12 cellular contexts compared by ENCODE assay signal in the genomic region with DNA sequence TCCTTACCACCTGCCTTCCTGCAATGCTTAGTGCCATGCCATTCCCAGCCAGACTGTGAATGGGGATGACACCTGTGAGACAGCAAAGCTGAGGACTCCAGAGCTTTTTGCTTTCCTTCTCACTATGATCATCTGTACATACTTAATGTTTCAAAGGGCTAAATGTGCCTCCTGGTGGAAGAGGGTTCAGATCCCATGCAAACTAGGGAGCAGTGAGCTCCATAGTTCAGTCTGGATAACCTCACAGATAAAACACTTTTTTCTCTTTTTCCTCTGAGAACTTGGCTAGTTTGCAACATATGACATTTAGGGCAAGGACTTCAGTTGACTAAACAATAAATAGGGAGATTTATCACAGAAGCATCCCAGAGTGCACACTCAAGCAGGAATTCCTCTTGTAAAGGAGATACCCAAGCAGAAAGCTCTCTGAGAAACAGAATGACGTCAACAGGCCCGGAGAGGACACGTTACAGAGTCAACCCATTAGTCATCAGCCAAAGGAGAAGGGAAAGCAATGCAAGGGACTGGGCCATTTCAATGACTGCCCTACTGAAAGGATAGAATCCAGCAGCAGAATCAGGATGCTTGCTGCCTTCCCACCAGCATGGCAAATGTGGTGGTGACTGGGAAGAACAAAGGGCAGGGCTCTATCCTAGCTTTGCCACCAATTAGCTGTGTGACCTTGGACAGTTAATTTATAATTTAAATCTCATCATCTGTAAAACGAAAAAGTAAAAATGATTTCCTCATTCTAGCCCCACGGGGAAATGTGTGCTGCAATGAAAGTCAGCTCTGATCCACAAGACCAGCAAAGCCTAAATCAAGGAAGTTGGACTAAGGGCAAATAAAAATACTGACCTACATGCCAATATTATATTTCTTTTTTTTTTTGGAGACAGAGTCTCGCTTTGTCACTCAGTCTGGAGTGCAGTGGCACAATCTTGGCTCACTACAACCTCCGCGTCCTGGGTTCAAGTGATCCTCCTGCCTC.
DNase-seq lines count a peak whose midpoint lies in the region; ATAC-seq and TF ChIP-seq lines count a peak whose summit lies in the region.
"Had no signal": no experiment of that assay in that cellular context is flagged by ENCODE, and none has a peak within 500 bp of the region (broad histone marks: within the 10 kb centered on the region; RNA-seq: fewer than 3 reads in every experiment).

No MANE protein-coding gene starts in this region.

- H3K4me3 Mint-ChIP-seq in HFFc6, result peak overlapping the region; percentile 44
- H3K4me3 Mint-ChIP-seq: activated B cell treated with CpG ODN at 0.5 μM for 24 hours had no signal

- no peaks in the 10 kb centered on the region for H3K9me3 Mint-ChIP-seq in HFFc6
- H3K9me3 Mint-ChIP-seq: activated B cell treated with CpG ODN at 0.5 μM for 24 hours had no signal

- peaks cover 0 to 60% (median under 1%) of the 10 kb centered on the region in 3 donors for H3K36me3 ChIP-seq in tibial nerve

- H3K27ac Mint-ChIP-seq in HFFc6, result peak overlapping the region; percentile 93
- H3K27ac Mint-ChIP-seq: activated B cell treated with CpG ODN at 0.5 μM for 24 hours had no signal

- peak in 1 of 2 donors; percentile 48 for TF ChIP-seq EP300 in tibial nerve (IDR thresholded peaks at IDR 0.05)

- no peak for TF ChIP-seq POLR2A in tibial nerve (IDR thresholded peaks at IDR 0.05)

- TF ChIP-seq CTCF in HFFc6 (IDR thresholded peaks at IDR 0.05) (peak; percentile 54), tibial nerve (IDR thresholded peaks at IDR 0.05) (no peak)

- no peaks in the 10 kb centered on the region for H3K27me3 ChIP-seq in tibial nerve

- H3K4me1 ChIP-seq in tibial nerve, result no peaks in the 10 kb centered on the region

- 72 to 74% methylated on average over 8 of the region's 8 CpGs for WGBS in tibial nerve, 2 donors

- no peaks in the 10 kb centered on the region for H3K9me3 ChIP-seq in tibial nerve

- no peaks in the 10 kb centered on the region; the same call in 1 of the 2 replicates for H3K27me3 Mint-ChIP-seq in HFFc6 (ENCODE audit: insufficient read depth)
- H3K27me3 Mint-ChIP-seq: activated B cell treated with CpG ODN at 0.5 μM for 24 hours, progenitor cell of endocrine pancreas had no signal

- ATAC-seq in GM21723 (IDR thresholded peaks at IDR 0.05; ENCODE audit: unreplicated experiment), result no peak
- ATAC-seq in GM19324 (IDR thresholded peaks at IDR 0.05; ENCODE audit: low FRiP score, unreplicated experiment), result no peak

- peak overlapping the region in 2 of 4 donors; percentile 2 to 58 for H3K27ac ChIP-seq in tibial nerve

- H3K4me3 ChIP-seq in tibial nerve, result no peak overlapping the region

- H3K4me1 Mint-ChIP-seq in HFFc6 (ENCODE audit: low read depth), result peaks cover 52% of the 10 kb centered on the region
- H3K4me1 Mint-ChIP-seq: activated B cell treated with CpG ODN at 0.5 μM for 24 hours had no signal

- peaks cover 25% of the 10 kb centered on the region for H3K36me3 Mint-ChIP-seq in HFFc6 (ENCODE audit: low read depth)

- peak; percentile 98 for DNase-seq in HFFc6
- DNase-seq in astrocyte of the hippocampus (ENCODE audit: low read depth, low spot score), result peak; percentile 93
- peak; percentile 99 for DNase-seq in iris pigment epithelial cell (ENCODE audit: low read depth)
- DNase-seq in stromal cell of bone marrow (ENCODE audit: low read depth), result peak; percentile 96
- DNase-seq in tibial nerve (ENCODE audit: low spot score in 2 of 2), result no peak
- DNase-seq in cerebellum (ENCODE audit: low spot score), result no peak
- DNase-seq: activated B cell treated with CpG ODN at 0.5 μM for 24 hours; effector CD8-positive, alpha-beta T cell; NCI-H187 had no signal

Comparison
In these comparisons a context has a peak if more than half of its experiments do, and no peak if none do; other contexts are left out.
1. DNase-seq: peak in HFFc6 (single experiment), astrocyte of the hippocampus (single experiment), iris pigment epithelial cell (single experiment) and stromal cell of bone marrow (single experiment); none in tibial nerve (0 of 2) and cerebellum (single experiment).